ENCODE assay signal across 16 cellular contexts in the genomic region with DNA sequence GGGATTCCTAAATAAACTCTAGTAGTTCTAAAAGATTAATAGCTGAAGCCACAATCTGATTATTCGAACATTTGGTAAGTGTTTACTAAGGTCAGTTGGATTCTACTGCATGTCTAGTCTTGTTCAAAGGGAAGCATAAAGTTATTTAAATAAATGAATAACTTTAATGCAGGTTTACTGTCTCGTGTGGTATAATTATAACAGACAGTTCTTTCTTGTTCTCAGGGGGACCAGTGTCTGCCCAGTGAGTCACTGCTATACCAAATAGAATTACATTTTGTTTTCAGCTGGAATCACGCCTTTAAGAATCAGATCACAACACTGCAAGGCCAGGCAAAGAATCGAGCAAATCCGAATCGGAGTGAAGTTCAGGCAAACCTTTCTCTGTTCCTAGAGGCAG.
"Had no signal": no experiment of that assay in that cellular context is flagged by ENCODE, and none has a peak within 500 bp of the region (broad histone marks: within the 10 kb centered on the region; RNA-seq: fewer than 3 reads in every experiment).

No MANE protein-coding gene starts in this region.

- DNase-seq: activated CD4-positive, alpha-beta T cell treated with anti-CD3 and anti-CD28 coated beads, Interleukin-2, amount 50 U/mL, for 4 hours; activated effector memory CD4-positive, alpha-beta T cell treated with anti-CD3 and anti-CD28 coated beads, Interleukin-2, amount 50 U/mL, for 16 hours; activated naive CD4-positive, alpha-beta T cell treated with anti-CD3 and anti-CD28 coated beads, Interleukin-2, amount 50 U/mL, for 16 hours; activated T-cell treated with anti-CD3 and anti-CD28 coated beads, Interleukin-2, amount 50 U/mL, for 72 hours; effector memory CD4-positive, alpha-beta T cell; foreskin fibroblast; glutamatergic neuron; hippocampal formation; left cardiac atrium; lower lobe of right lung; stimulated activated CD4-positive, alpha-beta T cell treated with anti-CD3 and anti-CD28 coated beads, Interleukin-1b, Interleukin-23, amount 100 ng/mL, for 48 hours; stimulated activated naive CD8-positive, alpha-beta T cell treated with anti-CD3 and anti-CD28 coated beads, Interleukin-15, Interleukin-2, amounts not matched to agents 100 U/mL and 50 U/mL, for 24 hours had no signal

- H3K9me3 Mint-ChIP-seq: activated T-cell treated with anti-CD3 and anti-CD28 coated beads, Interleukin-2, amount 50 U/mL, for 72 hours; dendritic cell treated with granulocyte-macrophage colony-stimulating factor and Interleukin-4, amounts not matched to agents 40 ng/mL and 50 ng/mL, for 4 days; type B pancreatic cell had no signal

- H3K4me3 Mint-ChIP-seq: activated T-cell treated with anti-CD3 and anti-CD28 coated beads, Interleukin-2, amount 50 U/mL, for 72 hours; dendritic cell treated with granulocyte-macrophage colony-stimulating factor and Interleukin-4, amounts not matched to agents 40 ng/mL and 50 ng/mL, for 4 days; type B pancreatic cell had no signal

- H3K4me1 ChIP-seq: ascending aorta had no signal

- H3K27ac ChIP-seq: ascending aorta, lower lobe of right lung had no signal

- H3K27me3 ChIP-seq: ascending aorta had no signal

- H3K4me3 ChIP-seq: ascending aorta, lower lobe of right lung had no signal

- H3K9me3 ChIP-seq: ascending aorta, lower lobe of right lung had no signal

- H3K27me3 Mint-ChIP-seq: dendritic cell treated with granulocyte-macrophage colony-stimulating factor and Interleukin-4, amounts not matched to agents 40 ng/mL and 50 ng/mL, for 4 days; progenitor cell of endocrine pancreas; type B pancreatic cell had no signal

- H3K27ac Mint-ChIP-seq: activated T-cell treated with anti-CD3 and anti-CD28 coated beads, Interleukin-2, amount 50 U/mL, for 72 hours; dendritic cell treated with granulocyte-macrophage colony-stimulating factor and Interleukin-4, amounts not matched to agents 40 ng/mL and 50 ng/mL, for 4 days; progenitor cell of endocrine pancreas; type B pancreatic cell had no signal

- ATAC-seq: activated T-cell treated with anti-CD3 and anti-CD28 coated beads, Interleukin-2, amount 50 U/mL, for 72 hours; left cardiac atrium; lower lobe of right lung; stimulated activated naive CD8-positive, alpha-beta T cell treated with anti-CD3 and anti-CD28 coated beads, Interleukin-15, Interleukin-2, amounts not matched to agents 100 U/mL and 50 U/mL, for 24 hours had no signal
